Comparison of ENCODE assay signal across 17 cellular contexts in the genomic region with DNA sequence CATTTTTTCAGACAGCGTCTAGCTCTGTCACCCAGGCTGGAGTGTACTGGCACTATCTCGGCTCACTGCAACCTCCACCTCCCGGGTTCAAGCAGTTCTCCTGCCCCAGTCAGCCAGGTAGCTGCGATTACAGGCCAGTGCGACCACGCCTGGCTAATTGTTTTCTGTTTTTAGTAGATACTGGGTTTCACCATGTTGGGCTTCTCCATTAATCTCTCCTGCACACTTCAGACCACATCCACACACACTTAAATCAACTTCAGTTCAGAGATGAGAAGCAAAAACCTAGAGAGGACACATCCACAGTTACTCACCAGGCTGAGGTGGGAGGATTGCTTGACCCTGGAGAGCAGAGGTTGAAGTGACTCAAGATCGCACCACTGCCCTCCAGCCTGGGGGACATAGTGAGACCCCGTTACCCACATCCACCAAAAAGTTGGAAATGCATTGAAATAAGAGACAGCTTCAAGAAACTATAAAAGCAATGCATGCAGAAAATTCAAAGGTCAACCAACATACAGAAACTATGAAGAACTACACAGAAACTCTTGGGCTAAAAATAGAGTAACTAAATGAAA.
"Had no signal": no experiment of that assay in that cellular context is flagged by ENCODE, and none has a peak within 500 bp of the region (broad histone marks: within the 10 kb centered on the region; RNA-seq: fewer than 3 reads in every experiment).

No MANE protein-coding gene starts in this region.

- H3K27me3 Mint-ChIP-seq: activated CD4-positive, alpha-beta T cell treated with anti-CD3 and anti-CD28 coated beads, Interleukin-2, amount 10 ng/mL, durations not matched to agents 24 days and 14 days; stimulated activated naive CD8-positive, alpha-beta T cell treated with anti-CD3 and anti-CD28 coated beads, Interleukin-15, amount 100 ng/mL, for 72 hours; T-helper 17 cell had no signal

- H3K27ac Mint-ChIP-seq: activated CD4-positive, alpha-beta T cell treated with anti-CD3 and anti-CD28 coated beads, Interleukin-2, amount 10 ng/mL, durations not matched to agents 24 days and 14 days; activated T-helper 2 cell treated with anti-CD3 and anti-CD28 coated beads, Interferon-gamma antibody, Interleukin-2, Interleukin-4, amounts not matched to agents 10 μg/mL and 5 μg/mL and 100 μg/mL, durations not matched to agents 14 hours and 24 hours and 36 hours had no signal

- FAIRE-seq: endothelial cell of umbilical vein had no signal

- DNase-seq: activated CD4-positive, alpha-beta T cell treated with anti-CD3 and anti-CD28 coated beads, Interleukin-2, amount 10 ng/mL, durations not matched to agents 24 days and 14 days; activated CD4-positive, CD25-positive, alpha-beta regulatory T cell; activated CD8-positive, alpha-beta memory T cell treated with anti-CD3 and anti-CD28 coated beads for 24 hours; activated naive CD4-positive, alpha-beta T cell treated with anti-CD3 and anti-CD28 coated beads, Interleukin-2, amount 50 U/mL, for 16 hours; central memory CD4-positive, alpha-beta T cell; cortex of kidney; effector CD8-positive, alpha-beta T cell; esophagus squamous epithelium; hippocampal formation; mesenchymal stem cell; sigmoid colon; spleen; stimulated activated naive CD8-positive, alpha-beta T cell treated with anti-CD3 and anti-CD28 coated beads, Interleukin-15, amount 100 ng/mL, for 72 hours; T-helper 17 cell; upper lobe of right lung had no signal

- H3K27ac ChIP-seq: esophagus squamous epithelium, sigmoid colon, spleen, upper lobe of right lung had no signal

- H3K4me3 ChIP-seq: esophagus squamous epithelium, sigmoid colon, spleen, upper lobe of right lung had no signal

- H3K27me3 ChIP-seq: esophagus squamous epithelium, sigmoid colon, spleen, upper lobe of right lung had no signal

- H3K4me3 Mint-ChIP-seq: activated CD4-positive, alpha-beta T cell treated with anti-CD3 and anti-CD28 coated beads, Interleukin-2, amount 10 ng/mL, durations not matched to agents 24 days and 14 days; stimulated activated naive CD8-positive, alpha-beta T cell treated with anti-CD3 and anti-CD28 coated beads, Interleukin-15, amount 100 ng/mL, for 72 hours; T-helper 17 cell had no signal

- H3K36me3 ChIP-seq: esophagus squamous epithelium, sigmoid colon, spleen, upper lobe of right lung had no signal

- ATAC-seq: stimulated activated naive CD8-positive, alpha-beta T cell treated with anti-CD3 and anti-CD28 coated beads, Interleukin-15, amount 100 ng/mL, for 72 hours; T-helper 17 cell; upper lobe of right lung had no signal

- H3K9me3 ChIP-seq: esophagus squamous epithelium, sigmoid colon, upper lobe of right lung had no signal
